Comparison of ENCODE assay signal across 1 cellular context in the genomic region with DNA sequence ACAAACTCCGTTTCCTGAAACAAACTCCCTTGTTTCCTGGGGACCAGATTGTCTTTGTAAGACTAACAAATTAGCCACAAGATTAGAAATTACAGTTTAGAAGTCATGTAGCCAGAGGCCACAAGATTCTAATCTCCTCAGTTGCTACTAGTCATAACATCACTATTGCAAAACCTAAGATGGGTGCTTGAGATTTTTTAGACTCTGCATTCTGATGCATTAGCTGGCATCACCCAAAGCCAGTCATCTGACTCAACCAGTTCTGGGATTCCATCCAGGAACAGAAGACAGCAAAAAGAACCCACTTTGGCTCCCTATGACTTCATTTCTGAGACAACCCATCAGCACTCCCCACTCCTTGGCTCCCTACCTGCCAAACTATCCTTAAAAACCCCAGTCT.
TF ChIP-seq lines count a peak whose summit lies in the region.

No MANE protein-coding gene starts in this region.

TF ChIP-seq in GM23338, 12 proteins besides CTCF, POLR2A, EP300 and RAD21 (continued from another document):
- TF ChIP-seq, protein P1, sequence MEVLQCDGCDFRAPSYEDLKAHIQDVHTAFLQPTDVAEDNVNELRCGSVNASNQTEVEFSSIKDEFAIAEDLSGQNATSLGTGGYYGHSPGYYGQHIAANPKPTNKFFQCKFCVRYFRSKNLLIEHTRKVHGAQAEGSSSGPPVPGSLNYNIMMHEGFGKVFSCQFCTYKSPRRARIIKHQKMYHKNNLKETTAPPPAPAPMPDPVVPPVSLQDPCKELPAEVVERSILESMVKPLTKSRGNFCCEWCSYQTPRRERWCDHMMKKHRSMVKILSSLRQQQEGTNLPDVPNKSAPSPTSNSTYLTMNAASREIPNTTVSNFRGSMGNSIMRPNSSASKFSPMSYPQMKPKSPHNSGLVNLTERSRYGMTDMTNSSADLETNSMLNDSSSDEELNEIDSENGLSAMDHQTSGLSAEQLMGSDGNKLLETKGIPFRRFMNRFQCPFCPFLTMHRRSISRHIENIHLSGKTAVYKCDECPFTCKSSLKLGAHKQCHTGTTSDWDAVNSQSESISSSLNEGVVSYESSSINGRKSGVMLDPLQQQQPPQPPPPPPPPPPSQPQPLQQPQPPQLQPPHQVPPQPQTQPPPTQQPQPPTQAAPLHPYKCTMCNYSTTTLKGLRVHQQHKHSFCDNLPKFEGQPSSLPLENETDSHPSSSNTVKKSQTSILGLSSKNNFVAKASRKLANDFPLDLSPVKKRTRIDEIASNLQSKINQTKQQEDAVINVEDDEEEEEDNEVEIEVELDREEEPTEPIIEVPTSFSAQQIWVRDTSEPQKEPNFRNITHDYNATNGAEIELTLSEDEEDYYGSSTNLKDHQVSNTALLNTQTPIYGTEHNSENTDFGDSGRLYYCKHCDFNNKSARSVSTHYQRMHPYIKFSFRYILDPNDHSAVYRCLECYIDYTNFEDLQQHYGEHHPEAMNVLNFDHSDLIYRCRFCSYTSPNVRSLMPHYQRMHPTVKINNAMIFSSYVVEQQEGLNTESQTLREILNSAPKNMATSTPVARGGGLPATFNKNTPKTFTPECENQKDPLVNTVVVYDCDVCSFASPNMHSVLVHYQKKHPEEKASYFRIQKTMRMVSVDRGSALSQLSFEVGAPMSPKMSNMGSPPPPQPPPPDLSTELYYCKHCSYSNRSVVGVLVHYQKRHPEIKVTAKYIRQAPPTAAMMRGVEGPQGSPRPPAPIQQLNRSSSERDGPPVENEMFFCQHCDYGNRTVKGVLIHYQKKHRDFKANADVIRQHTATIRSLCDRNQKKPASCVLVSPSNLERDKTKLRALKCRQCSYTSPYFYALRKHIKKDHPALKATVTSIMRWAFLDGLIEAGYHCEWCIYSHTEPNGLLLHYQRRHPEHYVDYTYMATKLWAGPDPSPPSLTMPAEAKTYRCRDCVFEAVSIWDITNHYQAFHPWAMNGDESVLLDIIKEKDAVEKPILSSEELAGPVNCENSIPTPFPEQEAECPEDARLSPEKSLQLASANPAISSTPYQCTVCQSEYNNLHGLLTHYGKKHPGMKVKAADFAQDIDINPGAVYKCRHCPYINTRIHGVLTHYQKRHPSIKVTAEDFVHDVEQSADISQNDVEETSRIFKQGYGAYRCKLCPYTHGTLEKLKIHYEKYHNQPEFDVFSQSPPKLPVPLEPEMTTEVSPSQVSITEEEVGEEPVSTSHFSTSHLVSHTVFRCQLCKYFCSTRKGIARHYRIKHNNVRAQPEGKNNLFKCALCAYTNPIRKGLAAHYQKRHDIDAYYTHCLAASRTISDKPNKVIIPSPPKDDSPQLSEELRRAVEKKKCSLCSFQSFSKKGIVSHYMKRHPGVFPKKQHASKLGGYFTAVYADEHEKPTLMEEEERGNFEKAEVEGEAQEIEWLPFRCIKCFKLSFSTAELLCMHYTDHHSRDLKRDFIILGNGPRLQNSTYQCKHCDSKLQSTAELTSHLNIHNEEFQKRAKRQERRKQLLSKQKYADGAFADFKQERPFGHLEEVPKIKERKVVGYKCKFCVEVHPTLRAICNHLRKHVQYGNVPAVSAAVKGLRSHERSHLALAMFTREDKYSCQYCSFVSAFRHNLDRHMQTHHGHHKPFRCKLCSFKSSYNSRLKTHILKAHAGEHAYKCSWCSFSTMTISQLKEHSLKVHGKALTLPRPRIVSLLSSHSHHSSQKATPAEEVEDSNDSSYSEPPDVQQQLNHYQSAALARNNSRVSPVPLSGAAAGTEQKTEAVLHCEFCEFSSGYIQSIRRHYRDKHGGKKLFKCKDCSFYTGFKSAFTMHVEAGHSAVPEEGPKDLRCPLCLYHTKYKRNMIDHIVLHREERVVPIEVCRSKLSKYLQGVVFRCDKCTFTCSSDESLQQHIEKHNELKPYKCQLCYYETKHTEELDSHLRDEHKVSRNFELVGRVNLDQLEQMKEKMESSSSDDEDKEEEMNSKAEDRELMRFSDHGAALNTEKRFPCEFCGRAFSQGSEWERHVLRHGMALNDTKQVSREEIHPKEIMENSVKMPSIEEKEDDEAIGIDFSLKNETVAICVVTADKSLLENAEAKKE (CRISPR knock-in tag; IDR thresholded peaks at IDR 0.05): no peak
- TF ChIP-seq, protein P2, sequence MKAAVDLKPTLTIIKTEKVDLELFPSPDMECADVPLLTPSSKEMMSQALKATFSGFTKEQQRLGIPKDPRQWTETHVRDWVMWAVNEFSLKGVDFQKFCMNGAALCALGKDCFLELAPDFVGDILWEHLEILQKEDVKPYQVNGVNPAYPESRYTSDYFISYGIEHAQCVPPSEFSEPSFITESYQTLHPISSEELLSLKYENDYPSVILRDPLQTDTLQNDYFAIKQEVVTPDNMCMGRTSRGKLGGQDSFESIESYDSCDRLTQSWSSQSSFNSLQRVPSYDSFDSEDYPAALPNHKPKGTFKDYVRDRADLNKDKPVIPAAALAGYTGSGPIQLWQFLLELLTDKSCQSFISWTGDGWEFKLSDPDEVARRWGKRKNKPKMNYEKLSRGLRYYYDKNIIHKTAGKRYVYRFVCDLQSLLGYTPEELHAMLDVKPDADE (IDR thresholded peaks at IDR 0.05): no peak
- no peak for TF ChIP-seq CREB1 (CRISPR knock-in tag; IDR thresholded peaks at IDR 0.05; ENCODE audit: low read depth)
